In genomic region chr14:89773151-89773550, GRCh38 we compare ENCODE assay signal across 10 cellular contexts.
A peak's percentile ranks its signal among the peaks of the same experiment; 100 is the strongest.
DNase-seq lines count a peak whose midpoint lies in the region; ATAC-seq and TF ChIP-seq lines count a peak whose summit lies in the region.
"Had no signal": no experiment of that assay in that cellular context is flagged by ENCODE, and none has a peak within 500 bp of the region (broad histone marks: within the 10 kb centered on the region; RNA-seq: fewer than 3 reads in every experiment).

No MANE protein-coding gene starts in this region.

- DNase-seq in cardiac septum (ENCODE audit: low spot score) (no peak), globus pallidus (ENCODE audit: low spot score) (no peak), left ventricle myocardium inferior (no peak), islet precursor cell (no peak)
- DNase-seq: DMS 273 treated with DMSO at 0.1 percent for 48 hours had no signal

- H3K36me3 ChIP-seq in BLaER1 (no peaks in the 10 kb centered on the region), OCI-LY3 (replicated peaks; ENCODE audit: low read depth, low read length) (no peaks in the 10 kb centered on the region), left ventricle myocardium inferior (no peaks in the 10 kb centered on the region)

- H3K27ac ChIP-seq in BLaER1 = peak overlapping the region; percentile 80
- H3K27ac ChIP-seq in OCI-LY3 (ENCODE audit: low read length) = no peak overlapping the region
- H3K27ac ChIP-seq in left ventricle myocardium inferior (replicated peaks) = no peak overlapping the region

- ATAC-seq in GM18909 (IDR thresholded peaks at IDR 0.05; ENCODE audit: poor library complexity, unreplicated experiment) = peak; percentile 30
- peak; percentile 39 for ATAC-seq in HG02938 (IDR thresholded peaks at IDR 0.05; ENCODE audit: unreplicated experiment)

- no peaks in the 10 kb centered on the region for H4K20me1 ChIP-seq in BLaER1
- H4K20me1 ChIP-seq in OCI-LY3 (ENCODE audit: insufficient read depth, low read length) = no peaks in the 10 kb centered on the region

- H3K9me3 ChIP-seq in BLaER1 (no peaks in the 10 kb centered on the region), OCI-LY3 (ENCODE audit: insufficient read depth, low read length) (no peaks in the 10 kb centered on the region), left ventricle myocardium inferior (replicated peaks) (no peaks in the 10 kb centered on the region)

- H3K27me3 ChIP-seq in BLaER1 = no peaks in the 10 kb centered on the region
- H3K27me3 ChIP-seq in OCI-LY3 (ENCODE audit: low read depth, low read length) = peaks cover 18% of the 10 kb centered on the region
- H3K27me3 ChIP-seq in left ventricle myocardium inferior (ENCODE audit: low read depth) = peaks cover 5% of the 10 kb centered on the region

- no peak overlapping the region for H2AFZ ChIP-seq in OCI-LY3 (ENCODE audit: low read depth, low read length)

- H3K4me1 ChIP-seq in BLaER1 (peaks cover 54% of the 10 kb centered on the region), OCI-LY3 (ENCODE audit: low read length) (peaks cover 18% of the 10 kb centered on the region), left ventricle myocardium inferior (peaks cover 29% of the 10 kb centered on the region)

- H3K4me2 ChIP-seq in BLaER1 (peak overlapping the region; percentile 79), OCI-LY3 (ENCODE audit: low read length) (peak overlapping the region; percentile 77)

- H3K9ac ChIP-seq in BLaER1 (peak overlapping the region; percentile 50; the same call in 1 of the 2 replicates), OCI-LY3 (ENCODE audit: low read length) (no peak overlapping the region)

- H3K4me3 ChIP-seq in BLaER1 = peak overlapping the region; percentile 27; the same call in 1 of the 2 replicates
- peak overlapping the region; percentile 57 for H3K4me3 ChIP-seq in OCI-LY3 (ENCODE audit: low read length)
- no peak overlapping the region for H3K4me3 ChIP-seq in left ventricle myocardium inferior
- H3K4me3 ChIP-seq: K562 had no signal

- TF ChIP-seq CTCF in OCI-LY3 (IDR thresholded peaks at IDR 0.05; ENCODE audit: low read depth, low read length) (no peak), left ventricle myocardium inferior (IDR thresholded peaks at IDR 0.05; ENCODE audit: borderline replicate concordance) (no peak)

- no peaks in the 10 kb centered on the region for H3K79me2 ChIP-seq in OCI-LY3 (ENCODE audit: low read length)

- intact Hi-C loops in cardiac septum (cut with DNase I) (no loop called here), left ventricle myocardium inferior (cut with micrococcal nuclease) (no loop called here)
